Comparison of ENCODE assay signal across 8 cellular contexts in the genomic region with DNA sequence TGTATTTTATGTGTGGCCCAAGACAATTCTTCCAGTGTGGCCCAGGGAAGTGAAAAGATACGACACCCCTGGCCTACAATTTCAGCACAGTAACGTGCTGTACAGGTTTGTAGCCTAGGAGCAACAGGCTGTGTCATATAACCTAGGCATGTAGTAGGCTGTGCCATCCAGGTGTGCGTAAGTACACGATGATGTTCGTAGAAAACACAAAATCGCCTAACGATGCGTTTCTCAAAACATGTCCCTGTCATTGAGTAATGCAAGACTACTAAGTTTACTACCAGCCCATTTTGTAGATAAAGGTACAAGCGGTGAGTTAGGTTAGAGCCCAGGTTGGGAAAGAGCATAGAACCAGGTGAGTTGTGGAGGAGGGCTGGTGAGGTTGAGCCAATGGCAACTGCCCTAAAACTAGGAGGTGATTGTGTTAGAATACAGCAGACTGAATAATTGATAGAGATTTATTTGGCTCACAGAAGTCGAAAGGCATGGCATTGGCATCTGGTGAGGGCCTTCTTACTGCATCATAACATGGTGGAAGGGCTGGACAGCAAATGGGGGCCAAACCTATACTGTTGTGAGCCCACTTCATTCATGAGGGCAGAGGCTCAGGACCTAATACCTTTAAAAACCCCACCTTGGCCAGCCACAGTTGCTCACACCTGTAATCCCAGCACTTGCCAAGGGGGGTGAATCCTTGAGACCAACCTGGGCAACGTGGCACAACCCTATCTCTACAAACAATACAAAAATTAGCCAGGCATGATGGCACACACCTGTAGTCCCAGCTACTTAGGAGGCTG. TPM values are rescaled to one million over a fixed set of nuclear protein-coding genes. Genes with fewer than 3 reads are reported as not detected.
DNase-seq lines count a peak whose midpoint lies in the region; ATAC-seq and TF ChIP-seq lines count a peak whose summit lies in the region.

No MANE protein-coding gene starts in this region.

- no peak overlapping the region for H3K27ac ChIP-seq in HCT116 (ENCODE audit: low read depth, low read length)

- RAD21 ChIA-PET in HCT116 (lab: Charles Lee; ENCODE audit: low non-redundant PET in 1 of 2, low total read pairs in 2 of 2, uncharacterized antibody in 2 of 2, unreplicated experiment in 2 of 2), result no interaction called here

- TF ChIP-seq CTCF in CD14-positive monocyte (IDR thresholded peaks at IDR 0.05) (no peak), HCT116 (IDR thresholded peaks at IDR 0.05 in 2 of 3, conservative IDR thresholded peaks at IDR 0.05 in 1 of 3; ENCODE audit: borderline replicate concordance in 1 of 3, insufficient read depth in 1 of 3, low read depth in 2 of 3, low read length in 2 of 3) (no peak)

- peaks cover 21% of the 10 kb centered on the region for H4K20me1 ChIP-seq in HCT116 (ENCODE audit: insufficient read depth)

- POLR2A ChIA-PET in HCT116 (lab: Charles Lee), result interaction anchor here (1.4 to 2.5 kb wide), 4 partner anchors 11 to 1077 kb away, joined by 3 to 17 read pairs (median 6); no protein-coding TSS in a partner anchor

- no peaks in the 10 kb centered on the region for H3K9me3 ChIP-seq in HCT116 (ENCODE audit: control insufficient read depth in 1 of 2, insufficient read depth in 1 of 2, low read depth in 1 of 2, low read length in 2 of 2)

- H3K9ac ChIP-seq in HCT116 (ENCODE audit: low read length), result no peak overlapping the region

- TF ChIP-seq POLR2A in HCT116 (IDR thresholded peaks at IDR 0.05; ENCODE audit: borderline replicate concordance, extremely low read depth, insufficient read depth, insufficient read length), result no peak

- H3K4me1 ChIP-seq in HCT116 (ENCODE audit: control insufficient read depth in 1 of 2, insufficient read depth in 2 of 2, low read length in 2 of 2), result peaks cover 6 to 12% of the 10 kb centered on the region in 2 experiments

- H3K27ac Mint-ChIP-seq in CD14-positive monocyte, result peak overlapping the region; percentile 15 to 99 (median 79)
- H3K27ac Mint-ChIP-seq in immature natural killer cell, result peak overlapping the region; percentile 64 to 99 (median 72)

- H3K27me3 ChIP-seq in HCT116 (ENCODE audit: insufficient read depth, low read length), result no peaks in the 10 kb centered on the region

- H3K4me1 Mint-ChIP-seq in CD14-positive monocyte (peaks cover 48% of the 10 kb centered on the region), immature natural killer cell (peaks cover 42 to 54% of the 10 kb centered on the region in 2 donors)

- H2AFZ ChIP-seq in HCT116 (ENCODE audit: low read depth, low read length, poor library complexity, severe bottlenecking), result no peak overlapping the region

- peaks cover 28% of the 10 kb centered on the region for H3K79me2 ChIP-seq in HCT116 (ENCODE audit: insufficient read depth, low read length)

- no peak for DNase-seq in CD14-positive monocyte (ENCODE audit: low spot score)
- no peak for DNase-seq in HCT116 (ENCODE audit: low read depth, low spot score)
- peak; percentile 49 to 50 for DNase-seq in activated T-cell treated with anti-CD3 and anti-CD28 coated beads, Interleukin-2, amount 50 U/mL, for 48 hours
- peak in 2 of 3 donors; percentile 23 to 29 for DNase-seq in immature natural killer cell
- no peak for DNase-seq in SK-N-DZ (ENCODE audit: low spot score)

- peaks cover 0 to 18% (median 0%) of the 10 kb centered on the region in 3 donors for H3K27me3 Mint-ChIP-seq in CD14-positive monocyte (ENCODE audit: low read depth in 3 of 3)
- H3K27me3 Mint-ChIP-seq in immature natural killer cell (ENCODE audit: low read depth in 3 of 3), result peaks cover 47 to 53% (median 51%) of the 10 kb centered on the region in 3 donors

- H3K36me3 Mint-ChIP-seq in CD14-positive monocyte (peaks cover 45 to 57% of the 10 kb centered on the region in 2 donors), immature natural killer cell (peaks cover 17 to 47% (median 38%) of the 10 kb centered on the region in 3 donors)

- ATAC-seq in HCT116 (no peak), HG02973 (IDR thresholded peaks at IDR 0.05; ENCODE audit: unreplicated experiment) (no peak), GM18861 (IDR thresholded peaks at IDR 0.05; ENCODE audit: unreplicated experiment) (no peak), HG02642 (IDR thresholded peaks at IDR 0.05; ENCODE audit: poor library complexity, unreplicated experiment) (no peak)

- TF ChIP-seq RAD21 in HCT116 (IDR thresholded peaks at IDR 0.05; ENCODE audit: low read depth), result no peak

- peaks cover 0 to 3% (median 0%) of the 10 kb centered on the region in 7 donors for H3K9me3 Mint-ChIP-seq in CD14-positive monocyte
- H3K9me3 Mint-ChIP-seq in immature natural killer cell, result peaks cover 0 to 2% (median 0%) of the 10 kb centered on the region in 6 donors

- no TSS peak for BruUV-seq in HCT116 (replicated peaks; lab: Mats Ljungman, UMichigan)

- H3K4me3 Mint-ChIP-seq in CD14-positive monocyte, result no peak overlapping the region
- peak overlapping the region in 1 of 5 donors; percentile 5 for H3K4me3 Mint-ChIP-seq in immature natural killer cell

- no peaks in the 10 kb centered on the region for H3K9me2 ChIP-seq in HCT116 (ENCODE audit: insufficient read depth)

- CTCF ChIA-PET in HCT116 (lab: Charles Lee), result no interaction called here

- peaks cover 30 to 41% of the 10 kb centered on the region in 2 experiments for H3K36me3 ChIP-seq in HCT116 (ENCODE audit: control insufficient read depth in 1 of 2, insufficient read depth in 2 of 2, low read length in 2 of 2)

- no peak overlapping the region for H3K4me3 ChIP-seq in HCT116 (replicated peaks in 1 of 2; ENCODE audit: low read depth in 1 of 2, low read length in 2 of 2)

- intact Hi-C loops in CD14-positive monocyte (cut with micrococcal nuclease) (no loop called here), HCT116 (cut with micrococcal nuclease) (no loop called here)

- no peak overlapping the region for H3K4me2 ChIP-seq in HCT116 (ENCODE audit: low read length)

TF ChIP-seq in HCT116, 20 proteins besides CTCF, POLR2A, EP300 and RAD21:
- TF ChIP-seq CBX3 (IDR thresholded peaks at IDR 0.05; ENCODE audit: low read depth), result no peak
- no peak for TF ChIP-seq TCF7L2 (IDR thresholded peaks at IDR 0.05; ENCODE audit: borderline replicate concordance, extremely low read depth, insufficient read depth, insufficient read length)
- TF ChIP-seq ZNF274 (IDR thresholded peaks at IDR 0.05; ENCODE audit: low read depth, low read length), result no peak
- peak; percentile 14; the same call in 1 of the 2 replicates for TF ChIP-seq POLR2AphosphoS5 (IDR thresholded peaks at IDR 0.05; ENCODE audit: low read depth, low read length)
- TF ChIP-seq EGR1 (IDR thresholded peaks at IDR 0.05; ENCODE audit: low read depth), result no peak
- TF ChIP-seq SRF (IDR thresholded peaks at IDR 0.05; ENCODE audit: low read depth), result no peak
- no peak for TF ChIP-seq EZH2 (IDR thresholded peaks at IDR 0.05)

RNA-seq across cellular contexts. Expression of a gene that starts 4.2 kb away (rescaled TPM):
- 1,000 to 10,000 TPM; 1,176 to 1,536 TPM for polyA plus RNA-seq in CD14-positive monocyte
- total RNA-seq in HCT116 (2021; ENCODE audit: unreplicated experiment), result 1,082 TPM
- 1,232 and 1,393 TPM in 2 replicates for polyA plus RNA-seq in HCT116 (2012)
- polyA plus RNA-seq in immature natural killer cell, result 1,000 to 10,000 TPM in 1 of 3 donors, 100 to 1,000 TPM in 2; 639 to 1,260 (median 915) TPM
- 85.8 and 129 TPM in 2 replicates for polyA plus RNA-seq in SK-N-DZ (2014; cell fraction: cytosol; rRNA removed)
- 194 and 234 TPM in 2 replicates for polyA plus RNA-seq in SK-N-DZ (2014; cell fraction: nucleus; rRNA removed)

RNA-seq across cellular contexts. Expression of a gene that starts 19.2 kb away (rescaled TPM):
- polyA plus RNA-seq in CD14-positive monocyte (not detected), immature natural killer cell (not detected)
- total RNA-seq in HCT116 (2021; ENCODE audit: unreplicated experiment), result not detected
- 0.21 TPM in 1 of 2 replicates, not detected in the other for polyA plus RNA-seq in HCT116 (2012)
- not detected in 2 replicates for polyA plus RNA-seq in SK-N-DZ (2014; cell fraction: cytosol; rRNA removed)
- not detected in 2 replicates for polyA plus RNA-seq in SK-N-DZ (2014; cell fraction: nucleus; rRNA removed)

RNA-seq across cellular contexts. Expression of a gene that starts 41.5 kb away (rescaled TPM):
- polyA plus RNA-seq in CD14-positive monocyte (not detected), immature natural killer cell (not detected)
- 3.4 TPM for total RNA-seq in HCT116 (2021; ENCODE audit: unreplicated experiment)
- 2.1 and 3.8 TPM in 2 replicates for polyA plus RNA-seq in HCT116 (2012)
- 0.02 and 0.29 TPM in 2 replicates for polyA plus RNA-seq in SK-N-DZ (2014; cell fraction: cytosol; rRNA removed)
- polyA plus RNA-seq in SK-N-DZ (2014; cell fraction: nucleus; rRNA removed), result 0.22 and 0.57 TPM in 2 replicates

Comparison
In these comparisons a context has a peak if more than half of its experiments do, and no peak if none do; other contexts are left out.
1. DNase-seq: peak in activated T-cell treated with anti-CD3 and anti-CD28 coated beads, Interleukin-2, amount 50 U/mL, for 48 hours (2 of 2) and immature natural killer cell (2 of 3); none in CD14-positive monocyte (single experiment), HCT116 (single experiment) and SK-N-DZ (single experiment).